ENCODE assay signal across 23 cellular contexts in genomic region chr4:78926825-78927224, GRCh38.
"Had no signal": no experiment of that assay in that cellular context is flagged by ENCODE, and none has a peak within 500 bp of the region (broad histone marks: within the 10 kb centered on the region; RNA-seq: fewer than 3 reads in every experiment).

No MANE protein-coding gene starts in this region.

- H3K4me1 Mint-ChIP-seq: activated T-helper 17 cell treated with anti-CD3 and anti-CD28 coated beads, Interleukin-2, amount 50 U/mL, for 72 hours had no signal

- H3K9me3 Mint-ChIP-seq: activated naive CD4-positive, alpha-beta T cell treated with anti-CD3 and anti-CD28 coated beads for 36 hours; activated T-cell treated with anti-CD3 and anti-CD28 coated beads, Interleukin-2, amount 50 U/mL, for 24 hours; activated T-helper 17 cell treated with anti-CD3 and anti-CD28 coated beads, Interleukin-2, amount 50 U/mL, for 72 hours; brain; T-cell had no signal

- H3K27me3 ChIP-seq: cardiac muscle cell had no signal

- H3K27ac ChIP-seq: cardiac muscle cell, PC-9 had no signal

- H3K27ac Mint-ChIP-seq: activated CD8-positive, alpha-beta T cell treated with anti-CD3 and anti-CD28 coated beads, Interleukin-2, amount 10 ng/mL, durations not matched to agents 7 days and 5 days; activated naive CD4-positive, alpha-beta T cell treated with anti-CD3 and anti-CD28 coated beads for 36 hours; activated naive CD8-positive, alpha-beta T cell; activated T-cell treated with anti-CD3 and anti-CD28 coated beads, Interleukin-2, amount 50 U/mL, for 24 hours; activated T-helper 17 cell treated with anti-CD3 and anti-CD28 coated beads, Interleukin-2, amount 50 U/mL, for 72 hours; brain; T-cell had no signal

- H3K4me2 ChIP-seq: PC-9 had no signal

- FAIRE-seq: astrocyte, TTC549 had no signal

- H3K27me3 Mint-ChIP-seq: activated naive CD8-positive, alpha-beta T cell; activated T-cell treated with anti-CD3 and anti-CD28 coated beads, Interleukin-2, amount 50 U/mL, for 24 hours; activated T-helper 17 cell treated with anti-CD3 and anti-CD28 coated beads, Interleukin-2, amount 50 U/mL, for 72 hours; brain; T-cell had no signal

- H2AFZ ChIP-seq: PC-9 had no signal

- DNase-seq: activated CD4-positive, alpha-beta T cell treated with anti-CD3 and anti-CD28 coated beads for 4 hours; activated CD8-positive, alpha-beta memory T cell treated with anti-CD3 and anti-CD28 coated beads, Interleukin-2, amount 50 U/mL, for 48 hours; activated CD8-positive, alpha-beta T cell treated with anti-CD3 and anti-CD28 coated beads, Interleukin-2, amount 10 ng/mL, durations not matched to agents 7 days and 5 days; activated gamma-delta T cell; activated naive CD4-positive, alpha-beta T cell treated with anti-CD3 and anti-CD28 coated beads for 36 hours; activated T-cell treated with anti-CD3 and anti-CD28 coated beads, Interleukin-2, amount 50 U/mL, for 24 hours; amygdala; NCI-H1105 treated with DMSO at 0.1 percent for 48 hours; NCI-H1436 treated with DMSO at 0.1 percent for 48 hours; NCI-H187; NCI-H2081; NCI-H510A treated with DMSO at 0.1 percent for 48 hours; PC-9; SIG-M5; T-cell; T-helper 2 cell; T1000 had no signal

- H3K4me3 ChIP-seq: cardiac muscle cell, PC-9 had no signal

- H3K4me3 Mint-ChIP-seq: activated CD8-positive, alpha-beta T cell treated with anti-CD3 and anti-CD28 coated beads, Interleukin-2, amount 10 ng/mL, durations not matched to agents 7 days and 5 days; activated naive CD4-positive, alpha-beta T cell treated with anti-CD3 and anti-CD28 coated beads for 36 hours; activated naive CD8-positive, alpha-beta T cell; activated T-cell treated with anti-CD3 and anti-CD28 coated beads, Interleukin-2, amount 50 U/mL, for 24 hours; activated T-helper 17 cell treated with anti-CD3 and anti-CD28 coated beads, Interleukin-2, amount 50 U/mL, for 72 hours; brain; T-cell had no signal
